ENCODE assay signal across 27 cellular contexts in the genomic region with DNA sequence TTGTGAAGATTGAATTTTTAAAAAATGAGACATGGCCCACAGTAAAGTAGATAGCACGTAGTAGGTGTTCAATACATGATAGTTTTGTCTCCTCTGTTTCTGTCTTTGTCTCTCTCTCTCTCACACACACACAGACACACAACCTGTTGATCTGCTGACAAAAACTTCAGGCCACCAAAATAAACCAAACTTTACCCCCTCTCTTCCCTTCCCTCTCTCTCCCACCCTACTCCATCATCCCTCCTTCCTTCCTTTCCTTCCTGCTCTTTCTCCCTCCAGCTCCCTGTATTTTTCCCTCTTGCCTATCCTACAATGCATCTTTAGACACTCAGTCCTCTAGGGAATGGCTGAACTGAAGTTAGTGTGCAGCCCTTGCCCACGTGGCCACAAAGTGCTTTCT.
"Had no signal": no experiment of that assay in that cellular context is flagged by ENCODE, and none has a peak within 500 bp of the region (broad histone marks: within the 10 kb centered on the region; RNA-seq: fewer than 3 reads in every experiment).

No MANE protein-coding gene starts in this region.

- H3K36me3 ChIP-seq: stomach, suprapubic skin, thoracic aorta, thyroid gland, tibial artery, tibial nerve, transverse colon, upper lobe of left lung, upper lobe of right lung, uterus had no signal

- H3K9me3 Mint-ChIP-seq: stimulated activated effector memory CD8-positive, alpha-beta T cell treated with anti-CD3 and anti-CD28 coated beads, Interleukin-12 subunit alpha, Interleukin-12 subunit beta, amount 100 ng/mL, for 72 hours; stimulated activated naive CD8-positive, alpha-beta T cell treated with anti-CD3 and anti-CD28 coated beads, Interleukin-15, amount 100 ng/mL, for 72 hours; stimulated activated naive CD8-positive, alpha-beta T cell treated with anti-CD3 and anti-CD28 coated beads, Interleukin-15, Interleukin-2, amounts not matched to agents 100 ng/mL and 50 ng/mL, for 24 hours; type B pancreatic cell had no signal

- H3K4me1 Mint-ChIP-seq: stimulated activated effector memory CD8-positive, alpha-beta T cell treated with anti-CD3 and anti-CD28 coated beads, Interleukin-12 subunit alpha, Interleukin-12 subunit beta, amount 100 ng/mL, for 72 hours; stimulated activated memory B cell treated with anti-CD40 and anti-IgM and Interleukin-4, amounts not matched to agents 10 μg/mL and 1 μg/mL and 100 μg/mL, for 72 hours; stimulated activated naive B cell treated with anti-CD40 and anti-IgM and Interleukin-4, amounts not matched to agents 10 μg/mL and 1 μg/mL and 100 μg/mL, for 72 hours; stimulated activated naive CD8-positive, alpha-beta T cell treated with anti-CD3 and anti-CD28 coated beads, Interleukin-15, amount 100 ng/mL, for 72 hours had no signal

- H3K4me1 ChIP-seq: stomach, suprapubic skin, testis, thyroid gland, tibial nerve, transverse colon, upper lobe of left lung, upper lobe of right lung, uterus had no signal

- H3K27ac Mint-ChIP-seq: stimulated activated effector memory CD8-positive, alpha-beta T cell treated with anti-CD3 and anti-CD28 coated beads, Interleukin-12 subunit alpha, Interleukin-12 subunit beta, amount 100 ng/mL, for 72 hours; stimulated activated memory B cell treated with anti-CD40 and anti-IgM and Interleukin-4, amounts not matched to agents 10 μg/mL and 1 μg/mL and 100 μg/mL, for 72 hours; stimulated activated naive B cell treated with anti-CD40 and anti-IgM and Interleukin-4, amounts not matched to agents 10 μg/mL and 1 μg/mL and 100 μg/mL, for 72 hours; stimulated activated naive CD8-positive, alpha-beta T cell treated with anti-CD3 and anti-CD28 coated beads, Interleukin-15, amount 100 ng/mL, for 72 hours; stimulated activated naive CD8-positive, alpha-beta T cell treated with anti-CD3 and anti-CD28 coated beads, Interleukin-15, Interleukin-2, amounts not matched to agents 100 ng/mL and 50 ng/mL, for 24 hours; type B pancreatic cell had no signal

- H3K9me3 ChIP-seq: suprapubic skin, testis, thyroid gland, transverse colon, upper lobe of right lung, uterus had no signal

- DNase-seq: stimulated activated CD4-positive, alpha-beta T cell treated with anti-CD3 and anti-CD28 coated beads, Interleukin-2, amount 100 ng/mL, for 48 hours; stimulated activated CD4-positive, alpha-beta T cell treated with anti-CD3 and anti-CD28 coated beads, Interleukin-4, amount 100 ng/mL, for 1 hour; stimulated activated CD4-positive, alpha-beta T cell treated with anti-CD3 and anti-CD28 coated beads, Interleukin-4, amount 100 ng/mL, for 24 hours; stimulated activated CD4-positive, alpha-beta T cell treated with anti-CD3 and anti-CD28 coated beads, Interleukin-4, amount 100 ng/mL, for 4 hours; stimulated activated CD8-positive, alpha-beta memory T cell treated with anti-CD3 and anti-CD28 coated beads, Interleukin-4, amount 100 ng/mL, for 48 hours; stimulated activated naive B cell treated with anti-CD40 and anti-IgM and Interleukin-4, amounts not matched to agents 10 μg/mL and 1 μg/mL and 100 μg/mL, for 72 hours; stimulated activated naive CD4-positive, alpha-beta T cell; stimulated activated naive CD4-positive, alpha-beta T cell treated with Interleukin-2 at 50 U/mL for 16 hours; stimulated activated naive CD8-positive, alpha-beta T cell treated with anti-CD3 and anti-CD28 coated beads, Interleukin-15, amount 100 ng/mL, for 72 hours; stimulated activated naive CD8-positive, alpha-beta T cell treated with anti-CD3 and anti-CD28 coated beads, Interleukin-15, Interleukin-2, amounts not matched to agents 100 U/mL and 50 U/mL, for 24 hours; stomach; substantia nigra; testis; thyroid gland; tibial artery; transverse colon; trophoblast cell; upper lobe of right lung; uterus had no signal

- H3K27me3 ChIP-seq: testis, thyroid gland, tibial artery, tibial nerve, transverse colon, upper lobe of left lung, uterus had no signal

- H3K36me3 Mint-ChIP-seq: stimulated activated effector memory CD8-positive, alpha-beta T cell treated with anti-CD3 and anti-CD28 coated beads, Interleukin-12 subunit alpha, Interleukin-12 subunit beta, amount 100 ng/mL, for 72 hours; stimulated activated memory B cell treated with anti-CD40 and anti-IgM and Interleukin-4, amounts not matched to agents 10 μg/mL and 1 μg/mL and 100 μg/mL, for 72 hours; stimulated activated naive B cell treated with anti-CD40 and anti-IgM and Interleukin-4, amounts not matched to agents 10 μg/mL and 1 μg/mL and 100 μg/mL, for 72 hours; type B pancreatic cell had no signal

- H3K4me3 ChIP-seq: stomach, suprapubic skin, testis, thoracic aorta, thyroid gland, tibial artery, tibial nerve, transverse colon, upper lobe of left lung, upper lobe of right lung, uterus had no signal

- H3K4me3 Mint-ChIP-seq: stimulated activated effector memory CD8-positive, alpha-beta T cell treated with anti-CD3 and anti-CD28 coated beads, Interleukin-12 subunit alpha, Interleukin-12 subunit beta, amount 100 ng/mL, for 72 hours; stimulated activated memory B cell treated with anti-CD40 and anti-IgM and Interleukin-4, amounts not matched to agents 10 μg/mL and 1 μg/mL and 100 μg/mL, for 72 hours; stimulated activated naive B cell treated with anti-CD40 and anti-IgM and Interleukin-4, amounts not matched to agents 10 μg/mL and 1 μg/mL and 100 μg/mL, for 72 hours; stimulated activated naive CD8-positive, alpha-beta T cell treated with anti-CD3 and anti-CD28 coated beads, Interleukin-15, amount 100 ng/mL, for 72 hours; stimulated activated naive CD8-positive, alpha-beta T cell treated with anti-CD3 and anti-CD28 coated beads, Interleukin-15, Interleukin-2, amounts not matched to agents 100 ng/mL and 50 ng/mL, for 24 hours; type B pancreatic cell had no signal

- H3K27ac ChIP-seq: stomach, suprapubic skin, testis, thoracic aorta, thyroid gland, tibial artery, tibial nerve, transverse colon, upper lobe of left lung, upper lobe of right lung, uterus had no signal
